Comparison of ENCODE assay signal across 8 cellular contexts in genomic region chr19:42268704-42269517, GRCh38. TPM values are rescaled to one million over a fixed set of nuclear protein-coding genes. Genes with fewer than 3 reads are reported as not detected.
DNase-seq lines count a peak whose midpoint lies in the region; ATAC-seq, FAIRE-seq and TF ChIP-seq lines count a peak whose summit lies in the region.

Gene CIC, plus strand, starts transcription at chr19:42269252. Its CDS starts 2,532 bp downstream, at chr19:42271784.

- WGBS in adrenal gland, 4 donors, result 0 to 1% (median 1%) methylated on average over 24 to 53 of the region's 53 CpGs

- H3K4me1 ChIP-seq in adrenal gland (replicated peaks in 1 of 2) (peaks cover 24 to 27% of the 10 kb centered on the region in 2 donors), cardiac muscle cell (ENCODE audit: low read depth) (peaks cover 6% of the 10 kb centered on the region), parathyroid adenoma (peaks cover 16% of the 10 kb centered on the region), tibial artery (peaks cover 0 to 50% (median 32%) of the 10 kb centered on the region in 4 donors)

- no peak for FAIRE-seq in GM12891 (lab: Jason Lieb, UNC)

- no peak for TF ChIP-seq CTCF in adrenal gland (IDR thresholded peaks at IDR 0.05)
- TF ChIP-seq CTCF in cardiac muscle cell (IDR thresholded peaks at IDR 0.05; ENCODE audit: low read depth, low read length), result no peak
- TF ChIP-seq CTCF in parathyroid adenoma (IDR thresholded peaks at IDR 0.05), result no peak
- TF ChIP-seq CTCF in tibial artery (IDR thresholded peaks at IDR 0.05), result peak in 1 of 2 experiments; percentile 2

- peak within 1 kb of the TSS; percentile 91 to 99 (median 95) for H3K27ac ChIP-seq in adrenal gland
- peak within 1 kb of the TSS; percentile 98 for H3K27ac ChIP-seq in cardiac muscle cell
- peak within 1 kb of the TSS; percentile 98 for H3K27ac ChIP-seq in parathyroid adenoma
- peak within 1 kb of the TSS; percentile 96 to 99 for H3K27ac ChIP-seq in tibial artery

- TF ChIP-seq POLR2A in GM12891 (IDR thresholded peaks at IDR 0.05; ENCODE audit: low read depth, low read length) (no peak), adrenal gland (IDR thresholded peaks at IDR 0.05) (no peak)

- ATAC-seq in HG02884 (IDR thresholded peaks at IDR 0.05; ENCODE audit: unreplicated experiment), result peak; percentile 72

- H2AFZ ChIP-seq in parathyroid adenoma, result peak within 1 kb of the TSS; percentile 96

- H3K9me3 ChIP-seq in adrenal gland (replicated peaks in 1 of 3) (no peaks in the 10 kb centered on the region), cardiac muscle cell (ENCODE audit: low read depth) (no peaks in the 10 kb centered on the region), parathyroid adenoma (ENCODE audit: control insufficient read depth, low read length) (no peaks in the 10 kb centered on the region), tibial artery (no peaks in the 10 kb centered on the region)

- peak; percentile 94 for DNase-seq in GM12891 (ENCODE audit: insufficient read length, low spot score)
- peak; percentile 100 for DNase-seq in NCI-H146 treated with DMSO at 0.1 percent for 48 hours (lab: John Stamatoyannopoulos, UW; ENCODE audit: unreplicated experiment)
- peak; percentile 100 for DNase-seq in adrenal gland
- DNase-seq in cardiac muscle cell (ENCODE audit: low read depth in 1 of 2, low spot score in 1 of 2), result peak; percentile 100
- peak; percentile 100 for DNase-seq in tibial artery

- intact Hi-C loops in T-helper 1 cell treated with Interleukin-12 subunit alpha and Interleukin-12 subunit beta and Interleukin-4 antibody, amounts not matched to agents 30 ng/mL and 1 ng/mL, for 36 hours (cut with micrococcal nuclease), result loop anchor here (1.0 to 2.0 kb wide), 14 partner anchors 14 to 1006 kb away; partner anchors contain the start of genes ERF, MEGF8, PAFAH1B3 and PRR19
- intact Hi-C loops in adrenal gland (cut with DNase I), result loop anchor here in 1 of 2 donors (2.0 kb wide), 1 partner anchor 14 kb away; the partner anchor contains the start of gene ERF
- intact Hi-C loops in tibial artery (cut with DNase I; ENCODE audit: low total_unique reads), result loop anchor here (1.0 kb wide), 1 partner anchor 15 kb away; no protein-coding TSS in a partner anchor

- H3K4me2 ChIP-seq in parathyroid adenoma (ENCODE audit: low read length), result peak within 1 kb of the TSS; percentile 99

- peaks cover 0 to 24% of the 10 kb centered on the region in 2 donors for H3K36me3 ChIP-seq in adrenal gland (replicated peaks in 1 of 2)
- H3K36me3 ChIP-seq in cardiac muscle cell, result no peaks in the 10 kb centered on the region
- H3K36me3 ChIP-seq in parathyroid adenoma (ENCODE audit: control insufficient read depth, insufficient read depth, low read length), result no peaks in the 10 kb centered on the region
- H3K36me3 ChIP-seq in tibial artery, result peaks cover 19 to 23% (median 22%) of the 10 kb centered on the region in 3 donors

- peaks cover 38% of the 10 kb centered on the region for H3K79me2 ChIP-seq in parathyroid adenoma

- H3K9ac ChIP-seq in parathyroid adenoma, result peak within 1 kb of the TSS; percentile 46

- H3K4me3 ChIP-seq in adrenal gland, result peak within 1 kb of the TSS in 3 of 4 donors; percentile 7 to 81 (median 65)
- peak within 1 kb of the TSS; percentile 60 for H3K4me3 ChIP-seq in cardiac muscle cell
- H3K4me3 ChIP-seq in parathyroid adenoma (ENCODE audit: low read depth, low read length), result peak within 1 kb of the TSS; percentile 99
- peak within 1 kb of the TSS; percentile 70 to 75 for H3K4me3 ChIP-seq in tibial artery

- H3K27me3 ChIP-seq in adrenal gland, result no peaks in the 10 kb centered on the region
- no peaks in the 10 kb centered on the region for H3K27me3 ChIP-seq in cardiac muscle cell
- no peaks in the 10 kb centered on the region for H3K27me3 ChIP-seq in parathyroid adenoma (ENCODE audit: control insufficient read depth, insufficient read depth, low read length)
- H3K27me3 ChIP-seq in tibial artery, result no peaks in the 10 kb centered on the region

TF ChIP-seq in GM12891, 5 proteins besides CTCF, POLR2A, EP300 and RAD21:
- TF ChIP-seq POU2F2 (IDR thresholded peaks at IDR 0.05; ENCODE audit: low read depth, low read length), result 0 out of 2 replicates have a peak, but pooled peaks have one; percentile 44
- TF ChIP-seq TAF1 (IDR thresholded peaks at IDR 0.05; ENCODE audit: low read depth, low read length), result no peak
TF ChIP-seq in GM12891: peak in this region for 1.

RNA-seq across cellular contexts. Expression of gene CIC, which starts in this region (rescaled TPM):
- polyA plus RNA-seq in GM12891 (2012; ENCODE audit: low read depth, missing spikeins), result 18.5 TPM
- 98.8 and 99.3 TPM in 2 replicates for total RNA-seq in T-helper 1 cell treated with Interleukin-12 subunit alpha and Interleukin-12 subunit beta and Interleukin-4 antibody, amounts not matched to agents 30 ng/mL and 1 ng/mL, for 36 hours
- 100 to 1,000 TPM in 1 of 8 donors, 10 to 100 TPM in 7; 48.7 to 119 (median 72.7) TPM for total RNA-seq in adrenal gland
- polyA plus RNA-seq in adrenal gland, result 100 to 1,000 TPM in 1 of 3 donors, 10 to 100 TPM in 2; 13.3 to 171 (median 61.7) TPM
- total RNA-seq in cardiac muscle cell, result 55.5 and 62.9 TPM in 2 replicates
- polyA plus RNA-seq in cardiac muscle cell, result 18.1 and 18.7 TPM in 2 replicates

Comparison
In these comparisons a context has a peak if more than half of its experiments do, and no peak if none do; other contexts are left out.
1. Peak in every context shown above with its lines: DNase-seq, ATAC-seq, H3K4me3 ChIP-seq and H3K27ac ChIP-seq.